In the genomic region with DNA sequence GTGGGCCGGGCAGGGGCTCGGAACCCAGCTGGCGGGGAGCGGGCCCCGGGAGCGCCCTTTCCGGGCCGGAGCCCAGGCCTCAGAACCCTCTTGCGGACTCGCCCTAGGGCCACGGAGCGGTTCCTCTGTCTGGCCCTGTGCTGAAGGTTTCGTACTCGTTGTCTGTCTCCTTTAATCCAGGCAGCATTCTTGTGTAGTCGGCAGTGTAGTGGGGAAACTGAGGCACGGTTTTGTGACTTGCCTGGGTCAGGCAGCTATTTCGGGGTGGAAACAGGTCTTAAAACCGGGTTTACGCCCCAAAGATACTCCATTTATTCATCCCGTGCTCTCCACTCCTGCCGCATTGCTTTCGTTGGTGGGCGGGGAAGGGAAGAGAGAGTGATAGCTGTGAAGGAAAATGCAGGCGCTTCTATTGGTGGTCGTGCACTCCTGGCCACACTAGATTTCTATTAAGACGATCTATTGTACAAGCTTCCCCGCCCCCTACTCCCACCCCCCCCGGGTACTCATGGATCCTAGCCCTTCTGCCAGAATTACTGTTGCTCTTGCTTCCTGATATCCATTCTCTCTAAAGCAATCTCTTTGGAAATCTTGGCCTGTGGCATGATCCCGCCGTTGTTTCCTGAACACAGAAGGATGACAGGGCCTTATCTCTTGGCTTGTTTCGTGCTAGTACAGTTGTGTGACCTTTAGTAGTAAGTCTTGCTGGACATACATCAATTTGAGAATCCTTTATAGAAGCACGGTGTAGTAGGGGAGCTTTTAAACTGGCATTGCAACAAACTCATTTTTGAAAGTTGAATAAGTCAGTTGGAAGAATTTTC, we compare ENCODE assay signal across 1 cellular context.
A peak's percentile ranks its signal among the peaks of the same experiment; 100 is the strongest.
TF ChIP-seq lines count a peak whose summit lies in the region.

No MANE protein-coding gene starts in this region.

TF ChIP-seq in HepG2, 621 proteins besides CTCF, POLR2A, EP300 and RAD21 (continued from another document and continues in another):
- TF ChIP-seq, protein P1, sequence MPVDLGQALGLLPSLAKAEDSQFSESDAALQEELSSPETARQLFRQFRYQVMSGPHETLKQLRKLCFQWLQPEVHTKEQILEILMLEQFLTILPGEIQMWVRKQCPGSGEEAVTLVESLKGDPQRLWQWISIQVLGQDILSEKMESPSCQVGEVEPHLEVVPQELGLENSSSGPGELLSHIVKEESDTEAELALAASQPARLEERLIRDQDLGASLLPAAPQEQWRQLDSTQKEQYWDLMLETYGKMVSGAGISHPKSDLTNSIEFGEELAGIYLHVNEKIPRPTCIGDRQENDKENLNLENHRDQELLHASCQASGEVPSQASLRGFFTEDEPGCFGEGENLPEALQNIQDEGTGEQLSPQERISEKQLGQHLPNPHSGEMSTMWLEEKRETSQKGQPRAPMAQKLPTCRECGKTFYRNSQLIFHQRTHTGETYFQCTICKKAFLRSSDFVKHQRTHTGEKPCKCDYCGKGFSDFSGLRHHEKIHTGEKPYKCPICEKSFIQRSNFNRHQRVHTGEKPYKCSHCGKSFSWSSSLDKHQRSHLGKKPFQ (CRISPR knock-in tag; IDR thresholded peaks at IDR 0.05; ENCODE audit: insufficient replicate concordance) = peak; percentile 67
- TF ChIP-seq KLF6 (CRISPR knock-in tag; IDR thresholded peaks at IDR 0.05) (no peak), JARID2 (CRISPR knock-in tag; IDR thresholded peaks at IDR 0.05; ENCODE audit: insufficient replicate concordance) (no peak), HIVEP1 (CRISPR knock-in tag; IDR thresholded peaks at IDR 0.05) (peak; percentile 70), YEATS2 (CRISPR knock-in tag; IDR thresholded peaks at IDR 0.05; ENCODE audit: borderline replicate concordance) (no peak), ISL2 (CRISPR knock-in tag; IDR thresholded peaks at IDR 0.05) (no peak), KAT8 (CRISPR knock-in tag; IDR thresholded peaks at IDR 0.05) (no peak), SAP130 (CRISPR knock-in tag; IDR thresholded peaks at IDR 0.05; ENCODE audit: low read depth) (no peak; the same call in none of the 2 replicates), ZNF331 (CRISPR knock-in tag; IDR thresholded peaks at IDR 0.05) (no peak), CHCHD3 (CRISPR knock-in tag; IDR thresholded peaks at IDR 0.05) (no peak), CREB1 (IDR thresholded peaks at IDR 0.05) (no peak), CREB1 (CRISPR knock-in tag; IDR thresholded peaks at IDR 0.05) (no peak), MBNL3 (CRISPR knock-in tag; conservative IDR thresholded peaks at IDR 0.05) (no peak), ZNF713 (CRISPR knock-in tag; IDR thresholded peaks at IDR 0.05) (0 out of 2 replicates have a peak, but pooled peaks have one; percentile 59), MED13 (CRISPR knock-in tag; IDR thresholded peaks at IDR 0.05) (no peak), ARNTL (CRISPR knock-in tag; IDR thresholded peaks at IDR 0.05) (no peak), TMF1 (CRISPR knock-in tag; IDR thresholded peaks at IDR 0.05; ENCODE audit: low read depth) (no peak), MZF1 (CRISPR knock-in tag; IDR thresholded peaks at IDR 0.05; ENCODE audit: borderline replicate concordance) (0 out of 2 replicates have a peak, but pooled peaks have one; percentile 46), ZNF251 (CRISPR knock-in tag; IDR thresholded peaks at IDR 0.05) (no peak), MXD4 (CRISPR knock-in tag; IDR thresholded peaks at IDR 0.05) (no peak), KLF12 (CRISPR knock-in tag; IDR thresholded peaks at IDR 0.05; ENCODE audit: borderline replicate concordance) (0 out of 2 replicates have a peak, but pooled peaks have one; percentile 45), SRY (CRISPR knock-in tag; IDR thresholded peaks at IDR 0.05) (peak; percentile 14; the same call in 1 of the 2 replicates), CCAR2 (optimal IDR thresholded peaks at IDR 0.05; ENCODE audit: low read depth, low read length) (no peak), ZNF780A (CRISPR knock-in tag; IDR thresholded peaks at IDR 0.05) (no peak), PPARG (CRISPR knock-in tag; conservative IDR thresholded peaks at IDR 0.05) (no peak), FOXO1 (CRISPR knock-in tag; IDR thresholded peaks at IDR 0.05) (no peak), GTF3A (CRISPR knock-in tag; conservative IDR thresholded peaks at IDR 0.05) (no peak)
- TF ChIP-seq, protein P2, sequence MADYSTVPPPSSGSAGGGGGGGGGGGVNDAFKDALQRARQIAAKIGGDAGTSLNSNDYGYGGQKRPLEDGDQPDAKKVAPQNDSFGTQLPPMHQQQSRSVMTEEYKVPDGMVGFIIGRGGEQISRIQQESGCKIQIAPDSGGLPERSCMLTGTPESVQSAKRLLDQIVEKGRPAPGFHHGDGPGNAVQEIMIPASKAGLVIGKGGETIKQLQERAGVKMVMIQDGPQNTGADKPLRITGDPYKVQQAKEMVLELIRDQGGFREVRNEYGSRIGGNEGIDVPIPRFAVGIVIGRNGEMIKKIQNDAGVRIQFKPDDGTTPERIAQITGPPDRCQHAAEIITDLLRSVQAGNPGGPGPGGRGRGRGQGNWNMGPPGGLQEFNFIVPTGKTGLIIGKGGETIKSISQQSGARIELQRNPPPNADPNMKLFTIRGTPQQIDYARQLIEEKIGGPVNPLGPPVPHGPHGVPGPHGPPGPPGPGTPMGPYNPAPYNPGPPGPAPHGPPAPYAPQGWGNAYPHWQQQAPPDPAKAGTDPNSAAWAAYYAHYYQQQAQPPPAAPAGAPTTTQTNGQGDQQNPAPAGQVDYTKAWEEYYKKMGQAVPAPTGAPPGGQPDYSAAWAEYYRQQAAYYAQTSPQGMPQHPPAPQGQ (CRISPR knock-in tag; IDR thresholded peaks at IDR 0.05; ENCODE audit: borderline replicate concordance) = no peak
- TF ChIP-seq, protein P3, sequence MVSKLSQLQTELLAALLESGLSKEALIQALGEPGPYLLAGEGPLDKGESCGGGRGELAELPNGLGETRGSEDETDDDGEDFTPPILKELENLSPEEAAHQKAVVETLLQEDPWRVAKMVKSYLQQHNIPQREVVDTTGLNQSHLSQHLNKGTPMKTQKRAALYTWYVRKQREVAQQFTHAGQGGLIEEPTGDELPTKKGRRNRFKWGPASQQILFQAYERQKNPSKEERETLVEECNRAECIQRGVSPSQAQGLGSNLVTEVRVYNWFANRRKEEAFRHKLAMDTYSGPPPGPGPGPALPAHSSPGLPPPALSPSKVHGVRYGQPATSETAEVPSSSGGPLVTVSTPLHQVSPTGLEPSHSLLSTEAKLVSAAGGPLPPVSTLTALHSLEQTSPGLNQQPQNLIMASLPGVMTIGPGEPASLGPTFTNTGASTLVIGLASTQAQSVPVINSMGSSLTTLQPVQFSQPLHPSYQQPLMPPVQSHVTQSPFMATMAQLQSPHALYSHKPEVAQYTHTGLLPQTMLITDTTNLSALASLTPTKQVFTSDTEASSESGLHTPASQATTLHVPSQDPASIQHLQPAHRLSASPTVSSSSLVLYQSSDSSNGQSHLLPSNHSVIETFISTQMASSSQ (IDR thresholded peaks at IDR 0.05; ENCODE audit: low read depth) = no peak
- TF ChIP-seq, protein P3 (CRISPR knock-in tag; IDR thresholded peaks at IDR 0.05; ENCODE audit: borderline replicate concordance) = 0 out of 2 replicates have a peak, but pooled peaks have one; percentile 19
- TF ChIP-seq, protein P4, sequence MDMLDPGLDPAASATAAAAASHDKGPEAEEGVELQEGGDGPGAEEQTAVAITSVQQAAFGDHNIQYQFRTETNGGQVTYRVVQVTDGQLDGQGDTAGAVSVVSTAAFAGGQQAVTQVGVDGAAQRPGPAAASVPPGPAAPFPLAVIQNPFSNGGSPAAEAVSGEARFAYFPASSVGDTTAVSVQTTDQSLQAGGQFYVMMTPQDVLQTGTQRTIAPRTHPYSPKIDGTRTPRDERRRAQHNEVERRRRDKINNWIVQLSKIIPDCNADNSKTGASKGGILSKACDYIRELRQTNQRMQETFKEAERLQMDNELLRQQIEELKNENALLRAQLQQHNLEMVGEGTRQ (IDR thresholded peaks at IDR 0.05; ENCODE audit: low read depth, low read length) = no peak
- TF ChIP-seq, protein P4 (CRISPR knock-in tag; IDR thresholded peaks at IDR 0.05; ENCODE audit: borderline replicate concordance) = no peak
- TF ChIP-seq, protein P5, sequence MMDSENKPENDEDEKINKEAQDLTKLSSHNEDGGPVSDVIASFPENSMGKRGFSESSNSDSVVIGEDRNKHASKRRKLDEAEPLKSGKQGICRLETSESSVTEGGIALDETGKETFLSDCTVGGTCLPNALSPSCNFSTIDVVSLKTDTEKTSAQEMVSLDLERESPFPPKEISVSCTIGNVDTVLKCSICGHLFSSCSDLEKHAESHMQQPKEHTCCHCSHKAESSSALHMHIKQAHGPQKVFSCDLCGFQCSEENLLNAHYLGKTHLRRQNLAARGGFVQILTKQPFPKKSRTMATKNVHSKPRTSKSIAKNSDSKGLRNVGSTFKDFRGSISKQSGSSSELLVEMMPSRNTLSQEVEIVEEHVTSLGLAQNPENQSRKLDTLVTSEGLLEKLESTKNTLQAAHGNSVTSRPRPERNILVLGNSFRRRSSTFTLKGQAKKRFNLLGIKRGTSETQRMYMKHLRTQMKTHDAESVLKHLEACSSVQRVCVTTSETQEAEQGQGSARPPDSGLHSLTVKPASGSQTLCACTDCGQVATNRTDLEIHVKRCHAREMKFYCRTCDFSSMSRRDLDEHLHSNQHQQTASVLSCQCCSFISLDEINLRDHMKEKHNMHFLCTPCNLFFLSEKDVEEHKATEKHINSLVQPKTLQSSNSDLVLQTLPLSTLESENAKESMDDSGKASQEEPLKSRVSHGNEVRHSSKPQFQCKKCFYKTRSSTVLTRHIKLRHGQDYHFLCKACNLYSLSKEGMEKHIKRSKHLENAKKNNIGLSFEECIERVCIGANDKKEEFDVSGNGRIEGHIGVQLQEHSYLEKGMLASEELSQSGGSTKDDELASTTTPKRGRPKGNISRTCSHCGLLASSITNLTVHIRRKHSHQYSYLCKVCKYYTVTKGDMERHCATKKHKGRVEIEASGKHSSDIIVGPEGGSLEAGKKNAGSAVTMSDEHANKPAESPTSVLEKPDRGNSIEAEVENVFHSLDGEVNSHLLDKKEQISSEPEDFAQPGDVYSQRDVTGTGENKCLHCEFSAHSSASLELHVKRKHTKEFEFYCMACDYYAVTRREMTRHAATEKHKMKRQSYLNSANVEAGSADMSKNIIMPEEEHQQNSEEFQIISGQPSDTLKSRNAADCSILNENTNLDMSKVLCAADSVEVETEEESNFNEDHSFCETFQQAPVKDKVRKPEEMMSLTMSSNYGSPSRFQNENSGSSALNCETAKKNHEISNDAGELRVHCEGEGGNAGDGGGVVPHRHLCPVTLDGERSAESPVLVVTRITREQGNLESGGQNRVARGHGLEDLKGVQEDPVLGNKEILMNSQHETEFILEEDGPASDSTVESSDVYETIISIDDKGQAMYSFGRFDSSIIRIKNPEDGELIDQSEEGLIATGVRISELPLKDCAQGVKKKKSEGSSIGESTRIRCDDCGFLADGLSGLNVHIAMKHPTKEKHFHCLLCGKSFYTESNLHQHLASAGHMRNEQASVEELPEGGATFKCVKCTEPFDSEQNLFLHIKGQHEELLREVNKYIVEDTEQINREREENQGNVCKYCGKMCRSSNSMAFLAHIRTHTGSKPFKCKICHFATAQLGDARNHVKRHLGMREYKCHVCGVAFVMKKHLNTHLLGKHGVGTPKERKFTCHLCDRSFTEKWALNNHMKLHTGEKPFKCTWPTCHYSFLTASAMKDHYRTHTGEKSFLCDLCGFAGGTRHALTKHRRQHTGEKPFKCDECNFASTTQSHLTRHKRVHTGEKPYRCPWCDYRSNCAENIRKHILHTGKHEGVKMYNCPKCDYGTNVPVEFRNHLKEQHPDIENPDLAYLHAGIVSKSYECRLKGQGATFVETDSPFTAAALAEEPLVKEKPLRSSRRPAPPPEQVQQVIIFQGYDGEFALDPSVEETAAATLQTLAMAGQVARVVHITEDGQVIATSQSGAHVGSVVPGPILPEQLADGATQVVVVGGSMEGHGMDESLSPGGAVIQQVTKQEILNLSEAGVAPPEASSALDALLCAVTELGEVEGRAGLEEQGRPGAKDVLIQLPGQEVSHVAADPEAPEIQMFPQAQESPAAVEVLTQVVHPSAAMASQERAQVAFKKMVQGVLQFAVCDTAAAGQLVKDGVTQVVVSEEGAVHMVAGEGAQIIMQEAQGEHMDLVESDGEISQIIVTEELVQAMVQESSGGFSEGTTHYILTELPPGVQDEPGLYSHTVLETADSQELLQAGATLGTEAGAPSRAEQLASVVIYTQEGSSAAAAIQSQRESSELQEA (CRISPR knock-in tag; IDR thresholded peaks at IDR 0.05; ENCODE audit: not compliant biosample characterization) = no peak
- TF ChIP-seq, protein P6, sequence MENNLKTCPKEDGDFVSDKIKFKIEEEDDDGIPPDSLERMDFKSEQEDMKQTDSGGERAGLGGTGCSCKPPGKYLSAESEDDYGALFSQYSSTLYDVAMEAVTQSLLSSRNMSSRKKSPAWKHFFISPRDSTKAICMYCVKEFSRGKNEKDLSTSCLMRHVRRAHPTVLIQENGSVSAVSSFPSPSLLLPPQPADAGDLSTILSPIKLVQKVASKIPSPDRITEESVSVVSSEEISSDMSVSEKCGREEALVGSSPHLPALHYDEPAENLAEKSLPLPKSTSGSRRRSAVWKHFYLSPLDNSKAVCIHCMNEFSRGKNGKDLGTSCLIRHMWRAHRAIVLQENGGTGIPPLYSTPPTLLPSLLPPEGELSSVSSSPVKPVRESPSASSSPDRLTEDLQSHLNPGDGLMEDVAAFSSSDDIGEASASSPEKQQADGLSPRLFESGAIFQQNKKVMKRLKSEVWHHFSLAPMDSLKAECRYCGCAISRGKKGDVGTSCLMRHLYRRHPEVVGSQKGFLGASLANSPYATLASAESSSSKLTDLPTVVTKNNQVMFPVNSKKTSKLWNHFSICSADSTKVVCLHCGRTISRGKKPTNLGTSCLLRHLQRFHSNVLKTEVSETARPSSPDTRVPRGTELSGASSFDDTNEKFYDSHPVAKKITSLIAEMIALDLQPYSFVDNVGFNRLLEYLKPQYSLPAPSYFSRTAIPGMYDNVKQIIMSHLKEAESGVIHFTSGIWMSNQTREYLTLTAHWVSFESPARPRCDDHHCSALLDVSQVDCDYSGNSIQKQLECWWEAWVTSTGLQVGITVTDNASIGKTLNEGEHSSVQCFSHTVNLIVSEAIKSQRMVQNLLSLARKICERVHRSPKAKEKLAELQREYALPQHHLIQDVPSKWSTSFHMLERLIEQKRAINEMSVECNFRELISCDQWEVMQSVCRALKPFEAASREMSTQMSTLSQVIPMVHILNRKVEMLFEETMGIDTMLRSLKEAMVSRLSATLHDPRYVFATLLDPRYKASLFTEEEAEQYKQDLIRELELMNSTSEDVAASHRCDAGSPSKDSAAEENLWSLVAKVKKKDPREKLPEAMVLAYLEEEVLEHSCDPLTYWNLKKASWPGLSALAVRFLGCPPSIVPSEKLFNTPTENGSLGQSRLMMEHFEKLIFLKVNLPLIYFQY (CRISPR knock-in tag; IDR thresholded peaks at IDR 0.05; ENCODE audit: borderline replicate concordance) = no peak; the same call in 1 of the 2 replicates
